ENCODE assay signal across 1 cellular context in genomic region chr10:70190581-70190980, GRCh38.
TF ChIP-seq lines count a peak whose summit lies in the region.

No MANE protein-coding gene starts in this region.

TF ChIP-seq in IMR-90, 13 proteins besides CTCF, POLR2A, EP300 and RAD21:
- no peak for TF ChIP-seq SMC3 (IDR thresholded peaks at IDR 0.05; ENCODE audit: low read depth, low read length)
- no peak for TF ChIP-seq USF2 (IDR thresholded peaks at IDR 0.05; ENCODE audit: low read depth, low read length)
- no peak for TF ChIP-seq CHD1 (IDR thresholded peaks at IDR 0.05; ENCODE audit: low read depth, low read length)
- no peak for TF ChIP-seq NFE2L2 (IDR thresholded peaks at IDR 0.05; ENCODE audit: low read depth, low read length)
- TF ChIP-seq BHLHE40 (IDR thresholded peaks at IDR 0.05; ENCODE audit: low read depth, low read length), result no peak
- no peak for TF ChIP-seq RCOR1 (IDR thresholded peaks at IDR 0.05; ENCODE audit: insufficient replicate concordance, low read length)
- TF ChIP-seq RFX5 (IDR thresholded peaks at IDR 0.05; ENCODE audit: low read depth, low read length), result no peak
- no peak for TF ChIP-seq FOS (IDR thresholded peaks at IDR 0.05; ENCODE audit: low read depth, low read length)
- TF ChIP-seq MAFK (IDR thresholded peaks at IDR 0.05; ENCODE audit: low read depth, low read length), result no peak
- no peak for TF ChIP-seq CEBPB (IDR thresholded peaks at IDR 0.05; ENCODE audit: low read depth, low read length)
